ENCODE assay signal across 16 cellular contexts in the genomic region with DNA sequence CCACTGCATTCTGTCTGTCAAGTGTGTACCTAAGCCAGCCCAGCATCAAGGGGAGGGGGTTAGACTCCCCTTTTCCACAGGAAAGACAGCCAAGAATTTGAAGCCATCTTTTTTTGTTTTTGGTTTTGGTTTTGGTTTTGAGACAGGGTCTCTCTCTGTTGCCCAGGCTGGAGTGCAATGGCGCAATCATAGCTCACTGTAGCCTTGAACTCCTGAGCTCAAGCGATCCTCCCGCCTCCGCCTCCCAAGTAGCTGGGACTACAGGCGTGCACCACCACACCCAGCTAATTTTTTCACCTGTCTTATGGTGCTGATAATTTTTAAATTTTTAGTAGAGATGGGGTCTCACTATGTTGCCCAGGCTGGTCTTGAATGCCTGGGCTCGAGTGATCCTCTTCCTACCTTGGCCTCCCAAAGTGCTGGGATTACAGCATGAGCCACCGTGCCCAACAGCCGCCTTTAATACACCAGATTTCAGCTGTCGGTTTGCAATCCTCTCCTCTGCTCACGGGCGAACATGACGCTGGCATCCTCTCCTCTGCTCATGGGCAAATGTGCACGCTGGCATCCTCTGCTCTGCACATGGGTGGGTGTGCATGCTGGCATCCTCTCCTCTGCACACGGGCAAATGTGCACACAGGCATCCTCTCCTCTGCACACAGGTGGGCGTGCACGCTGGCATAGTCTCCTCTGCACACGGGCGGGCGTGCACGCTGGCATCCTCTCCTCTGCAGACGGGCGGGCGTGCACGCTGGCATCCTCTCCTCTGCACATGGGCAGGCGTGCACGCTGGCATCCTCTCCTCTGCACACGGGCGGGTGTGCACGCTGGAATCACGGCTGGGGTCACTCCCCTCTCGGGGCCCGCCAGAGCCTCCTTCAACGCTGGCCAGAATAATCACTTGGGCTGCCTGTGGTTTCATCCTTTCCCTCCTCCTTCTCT.
"Had no signal": no experiment of that assay in that cellular context is flagged by ENCODE, and none has a peak within 500 bp of the region (broad histone marks: within the 10 kb centered on the region; RNA-seq: fewer than 3 reads in every experiment).

No MANE protein-coding gene starts in this region.

- H3K4me1 Mint-ChIP-seq: mesothelial cell of epicardium, T-helper 17 cell had no signal

- DNase-seq: activated CD4-positive, alpha-beta T cell treated with anti-CD3 and anti-CD28 coated beads, Interleukin-2, amount 50 U/mL, for 4 hours; activated CD4-positive, CD25-positive, alpha-beta regulatory T cell treated with anti-CD3 and anti-CD28 coated beads, Interleukin-2, amount 50 U/mL, for 72 hours; activated effector memory CD4-positive, alpha-beta T cell treated with Interleukin-2 at 50 U/mL for 16 hours; activated naive CD8-positive, alpha-beta T cell treated with anti-CD3 and anti-CD28 coated beads, Interleukin-2, amount 50 U/mL, for 24 hours; activated T-cell treated with anti-CD3 and anti-CD28 coated beads, Interleukin-2, amount 50 U/mL, for 1 hour; colonic mucosa; effector memory CD4-positive, alpha-beta T cell; gastrocnemius medialis; lower lobe of right lung; T-helper 17 cell had no signal

- H3K9me3 ChIP-seq: ascending aorta, colonic mucosa, gastrocnemius medialis, lower lobe of right lung, right atrium auricular region, tibial nerve had no signal

- H3K27ac ChIP-seq: cardiac muscle cell, colonic mucosa, gastrocnemius medialis, lower lobe of right lung, right atrium auricular region, tibial nerve had no signal

- H3K27me3 ChIP-seq: ascending aorta, cardiac muscle cell, colonic mucosa, right atrium auricular region, tibial nerve had no signal

- H3K36me3 ChIP-seq: ascending aorta, cardiac muscle cell, colonic mucosa, gastrocnemius medialis, lower lobe of right lung, right atrium auricular region had no signal

- H3K4me3 Mint-ChIP-seq: activated naive CD8-positive, alpha-beta T cell treated with anti-CD3 and anti-CD28 coated beads, Interleukin-2, amount 50 U/mL, for 24 hours; mesothelial cell of epicardium; stimulated activated effector memory CD8-positive, alpha-beta T cell treated with anti-CD3 and anti-CD28 coated beads, Interleukin-12 subunit alpha, Interleukin-12 subunit beta, amount 100 ng/mL, for 72 hours; T-helper 17 cell had no signal

- H3K27ac Mint-ChIP-seq: activated naive CD8-positive, alpha-beta T cell treated with anti-CD3 and anti-CD28 coated beads, Interleukin-2, amount 50 U/mL, for 24 hours; mesothelial cell of epicardium; stimulated activated effector memory CD8-positive, alpha-beta T cell treated with anti-CD3 and anti-CD28 coated beads, Interleukin-12 subunit alpha, Interleukin-12 subunit beta, amount 100 ng/mL, for 72 hours; T-helper 17 cell had no signal

- H3K4me1 ChIP-seq: colonic mucosa, lower lobe of right lung, right atrium auricular region had no signal

- H3K9me3 Mint-ChIP-seq: activated naive CD8-positive, alpha-beta T cell treated with anti-CD3 and anti-CD28 coated beads, Interleukin-2, amount 50 U/mL, for 24 hours; mesothelial cell of epicardium; stimulated activated effector memory CD8-positive, alpha-beta T cell treated with anti-CD3 and anti-CD28 coated beads, Interleukin-12 subunit alpha, Interleukin-12 subunit beta, amount 100 ng/mL, for 72 hours had no signal

- H3K27me3 Mint-ChIP-seq: activated naive CD8-positive, alpha-beta T cell treated with anti-CD3 and anti-CD28 coated beads, Interleukin-2, amount 50 U/mL, for 24 hours; T-helper 17 cell had no signal

- ATAC-seq: activated naive CD8-positive, alpha-beta T cell treated with anti-CD3 and anti-CD28 coated beads, Interleukin-2, amount 50 U/mL, for 24 hours; gastrocnemius medialis; lower lobe of right lung; stimulated activated effector memory CD8-positive, alpha-beta T cell treated with anti-CD3 and anti-CD28 coated beads, Interleukin-12 subunit alpha, Interleukin-12 subunit beta, amount 100 ng/mL, for 72 hours; T-helper 17 cell had no signal

- H3K4me3 ChIP-seq: cardiac muscle cell, colonic mucosa, gastrocnemius medialis, lower lobe of right lung, right atrium auricular region, tibial nerve had no signal
